Comparison of ENCODE assay signal across 1 cellular context in the genomic region with DNA sequence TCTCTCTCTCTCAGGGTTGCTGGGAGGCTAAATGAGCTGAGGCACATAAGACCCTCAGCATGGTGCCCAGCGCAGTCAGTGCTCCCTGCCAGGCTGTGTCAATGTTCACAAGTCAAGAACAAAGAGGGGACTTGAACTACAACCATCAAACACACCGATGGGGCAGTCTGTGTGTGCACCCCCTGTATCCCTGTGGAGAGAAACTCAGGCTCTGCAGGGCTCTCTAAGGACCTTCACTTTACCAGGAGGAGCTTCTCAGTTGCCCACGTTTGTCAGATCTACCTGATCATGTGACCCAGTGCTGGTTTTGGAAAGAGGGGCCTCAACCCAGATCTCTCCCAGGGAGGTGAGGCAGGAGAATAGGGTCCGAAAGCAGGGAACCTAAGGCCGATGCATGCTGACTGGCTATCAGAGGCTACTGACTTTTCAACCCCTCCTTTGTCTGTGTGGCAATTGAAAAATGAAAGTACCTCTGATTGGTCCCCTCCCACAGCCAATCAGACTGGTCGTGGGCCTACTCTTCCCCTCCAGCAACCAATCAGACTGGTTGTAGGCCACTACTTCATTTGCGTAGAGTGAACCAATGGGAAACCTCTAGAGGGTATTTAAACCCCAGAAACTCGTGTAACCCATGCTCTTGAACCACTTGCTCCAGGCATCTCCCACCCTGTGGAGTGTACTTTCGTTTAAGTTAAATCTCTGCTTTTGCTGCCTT.
TF ChIP-seq lines count a peak whose summit lies in the region.

No MANE protein-coding gene starts in this region.

TF ChIP-seq in HepG2, 621 proteins besides CTCF, POLR2A, EP300 and RAD21 (continued from another document and continues in another):
- no peak for TF ChIP-seq ZNF251 (CRISPR knock-in tag; IDR thresholded peaks at IDR 0.05)
- TF ChIP-seq, protein P1, sequence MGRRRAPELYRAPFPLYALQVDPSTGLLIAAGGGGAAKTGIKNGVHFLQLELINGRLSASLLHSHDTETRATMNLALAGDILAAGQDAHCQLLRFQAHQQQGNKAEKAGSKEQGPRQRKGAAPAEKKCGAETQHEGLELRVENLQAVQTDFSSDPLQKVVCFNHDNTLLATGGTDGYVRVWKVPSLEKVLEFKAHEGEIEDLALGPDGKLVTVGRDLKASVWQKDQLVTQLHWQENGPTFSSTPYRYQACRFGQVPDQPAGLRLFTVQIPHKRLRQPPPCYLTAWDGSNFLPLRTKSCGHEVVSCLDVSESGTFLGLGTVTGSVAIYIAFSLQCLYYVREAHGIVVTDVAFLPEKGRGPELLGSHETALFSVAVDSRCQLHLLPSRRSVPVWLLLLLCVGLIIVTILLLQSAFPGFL (CRISPR knock-in tag; IDR thresholded peaks at IDR 0.05), result no peak
- TF ChIP-seq SIN3A (IDR thresholded peaks at IDR 0.05; ENCODE audit: borderline replicate concordance, low read depth, low read length), result 0 out of 2 replicates have a peak, but pooled peaks have one; percentile 30
- 0 out of 2 replicates have a peak, but pooled peaks have one; percentile 12 for TF ChIP-seq KAT8 (CRISPR knock-in tag; IDR thresholded peaks at IDR 0.05)
- peak; percentile 67; the same call in 1 of the 2 replicates for TF ChIP-seq DR1 (CRISPR knock-in tag; IDR thresholded peaks at IDR 0.05)
- no peak for TF ChIP-seq TARDBP (CRISPR knock-in tag; IDR thresholded peaks at IDR 0.05)
- peak; percentile 44; the same call in 1 of the 2 replicates for TF ChIP-seq PHF8 (CRISPR knock-in tag; IDR thresholded peaks at IDR 0.05)
- TF ChIP-seq SAP130 (CRISPR knock-in tag; IDR thresholded peaks at IDR 0.05; ENCODE audit: low read depth), result peak; percentile 45; the same call in 1 of the 2 replicates
- no peak for TF ChIP-seq FIP1L1 (IDR thresholded peaks at IDR 0.05; ENCODE audit: borderline replicate concordance, insufficient read depth, low read depth, low read length)
- TF ChIP-seq RFXANK (CRISPR knock-in tag; IDR thresholded peaks at IDR 0.05), result no peak
- TF ChIP-seq ZNF607 (CRISPR knock-in tag; IDR thresholded peaks at IDR 0.05; ENCODE audit: borderline replicate concordance), result 0 out of 2 replicates have a peak, but pooled peaks have one; percentile 48
- peak; percentile 63; the same call in 1 of the 2 replicates for TF ChIP-seq TAF1 (CRISPR knock-in tag; IDR thresholded peaks at IDR 0.05)
- no peak for TF ChIP-seq FOXK1 (CRISPR knock-in tag; IDR thresholded peaks at IDR 0.05; ENCODE audit: borderline replicate concordance, low read depth)
- 0 out of 2 replicates have a peak, but pooled peaks have one; percentile 27 for TF ChIP-seq CEBPB (IDR thresholded peaks at IDR 0.05; ENCODE audit: borderline replicate concordance, low read depth, low read length)
- TF ChIP-seq GMEB2 (CRISPR knock-in tag; IDR thresholded peaks at IDR 0.05; ENCODE audit: low read depth), result no peak
- TF ChIP-seq TCF12 (IDR thresholded peaks at IDR 0.05), result no peak
- no peak for TF ChIP-seq TCF12 (CRISPR knock-in tag; IDR thresholded peaks at IDR 0.05)
- peak; percentile 55 for TF ChIP-seq RFX5 (IDR thresholded peaks at IDR 0.05; ENCODE audit: low read depth, low read length)
- peak; percentile 81; the same call in 1 of the 3 replicates for TF ChIP-seq MXI1 (IDR thresholded peaks at IDR 0.05; ENCODE audit: borderline replicate concordance, low read depth, low read length)
- no peak for TF ChIP-seq ZSCAN22 (CRISPR knock-in tag; IDR thresholded peaks at IDR 0.05)
- TF ChIP-seq, protein P2, sequence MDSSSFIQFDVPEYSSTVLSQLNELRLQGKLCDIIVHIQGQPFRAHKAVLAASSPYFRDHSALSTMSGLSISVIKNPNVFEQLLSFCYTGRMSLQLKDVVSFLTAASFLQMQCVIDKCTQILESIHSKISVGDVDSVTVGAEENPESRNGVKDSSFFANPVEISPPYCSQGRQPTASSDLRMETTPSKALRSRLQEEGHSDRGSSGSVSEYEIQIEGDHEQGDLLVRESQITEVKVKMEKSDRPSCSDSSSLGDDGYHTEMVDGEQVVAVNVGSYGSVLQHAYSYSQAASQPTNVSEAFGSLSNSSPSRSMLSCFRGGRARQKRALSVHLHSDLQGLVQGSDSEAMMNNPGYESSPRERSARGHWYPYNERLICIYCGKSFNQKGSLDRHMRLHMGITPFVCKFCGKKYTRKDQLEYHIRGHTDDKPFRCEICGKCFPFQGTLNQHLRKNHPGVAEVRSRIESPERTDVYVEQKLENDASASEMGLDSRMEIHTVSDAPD (CRISPR knock-in tag; IDR thresholded peaks at IDR 0.05), result no peak
- TF ChIP-seq ZNF790 (CRISPR knock-in tag; IDR thresholded peaks at IDR 0.05; ENCODE audit: borderline replicate concordance), result no peak
- no peak for TF ChIP-seq ZNF143 (CRISPR knock-in tag; IDR thresholded peaks at IDR 0.05)
- TF ChIP-seq, protein P3, sequence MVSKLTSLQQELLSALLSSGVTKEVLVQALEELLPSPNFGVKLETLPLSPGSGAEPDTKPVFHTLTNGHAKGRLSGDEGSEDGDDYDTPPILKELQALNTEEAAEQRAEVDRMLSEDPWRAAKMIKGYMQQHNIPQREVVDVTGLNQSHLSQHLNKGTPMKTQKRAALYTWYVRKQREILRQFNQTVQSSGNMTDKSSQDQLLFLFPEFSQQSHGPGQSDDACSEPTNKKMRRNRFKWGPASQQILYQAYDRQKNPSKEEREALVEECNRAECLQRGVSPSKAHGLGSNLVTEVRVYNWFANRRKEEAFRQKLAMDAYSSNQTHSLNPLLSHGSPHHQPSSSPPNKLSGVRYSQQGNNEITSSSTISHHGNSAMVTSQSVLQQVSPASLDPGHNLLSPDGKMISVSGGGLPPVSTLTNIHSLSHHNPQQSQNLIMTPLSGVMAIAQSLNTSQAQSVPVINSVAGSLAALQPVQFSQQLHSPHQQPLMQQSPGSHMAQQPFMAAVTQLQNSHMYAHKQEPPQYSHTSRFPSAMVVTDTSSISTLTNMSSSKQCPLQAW (CRISPR knock-in tag; IDR thresholded peaks at IDR 0.05), result peak; percentile 56; the same call in 1 of the 2 replicates
- peak; percentile 90 for TF ChIP-seq POLR2AphosphoS5 (IDR thresholded peaks at IDR 0.05; ENCODE audit: low read depth, low read length)
- no peak for TF ChIP-seq KLF13 (CRISPR knock-in tag; IDR thresholded peaks at IDR 0.05)
- TF ChIP-seq, protein P4, sequence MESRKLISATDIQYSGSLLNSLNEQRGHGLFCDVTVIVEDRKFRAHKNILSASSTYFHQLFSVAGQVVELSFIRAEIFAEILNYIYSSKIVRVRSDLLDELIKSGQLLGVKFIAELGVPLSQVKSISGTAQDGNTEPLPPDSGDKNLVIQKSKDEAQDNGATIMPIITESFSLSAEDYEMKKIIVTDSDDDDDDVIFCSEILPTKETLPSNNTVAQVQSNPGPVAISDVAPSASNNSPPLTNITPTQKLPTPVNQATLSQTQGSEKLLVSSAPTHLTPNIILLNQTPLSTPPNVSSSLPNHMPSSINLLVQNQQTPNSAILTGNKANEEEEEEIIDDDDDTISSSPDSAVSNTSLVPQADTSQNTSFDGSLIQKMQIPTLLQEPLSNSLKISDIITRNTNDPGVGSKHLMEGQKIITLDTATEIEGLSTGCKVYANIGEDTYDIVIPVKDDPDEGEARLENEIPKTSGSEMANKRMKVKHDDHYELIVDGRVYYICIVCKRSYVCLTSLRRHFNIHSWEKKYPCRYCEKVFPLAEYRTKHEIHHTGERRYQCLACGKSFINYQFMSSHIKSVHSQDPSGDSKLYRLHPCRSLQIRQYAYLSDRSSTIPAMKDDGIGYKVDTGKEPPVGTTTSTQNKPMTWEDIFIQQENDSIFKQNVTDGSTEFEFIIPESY (CRISPR knock-in tag; IDR thresholded peaks at IDR 0.05), result no peak
- TF ChIP-seq PAF1 (CRISPR knock-in tag; IDR thresholded peaks at IDR 0.05), result no peak
- TF ChIP-seq ZNF615 (CRISPR knock-in tag; IDR thresholded peaks at IDR 0.05; ENCODE audit: borderline replicate concordance), result no peak
- TF ChIP-seq RFXAP (CRISPR knock-in tag; IDR thresholded peaks at IDR 0.05; ENCODE audit: borderline replicate concordance), result peak; percentile 61; the same call in 1 of the 2 replicates
- TF ChIP-seq HDAC2 (CRISPR knock-in tag; IDR thresholded peaks at IDR 0.05), result no peak
- TF ChIP-seq POLR2G (IDR thresholded peaks at IDR 0.05; ENCODE audit: low read depth, low read length), result peak; percentile 73
- 0 out of 2 replicates have a peak, but pooled peaks have one; percentile 17 for TF ChIP-seq TFDP2 (CRISPR knock-in tag; IDR thresholded peaks at IDR 0.05)
- peak; percentile 67 for TF ChIP-seq RBFOX2 (IDR thresholded peaks at IDR 0.05; ENCODE audit: low read depth, low read length)
- TF ChIP-seq SALL1 (CRISPR knock-in tag; IDR thresholded peaks at IDR 0.05), result peak; percentile 32; the same call in 1 of the 2 replicates
- peak; percentile 53; the same call in 1 of the 2 replicates for TF ChIP-seq EHMT2 (IDR thresholded peaks at IDR 0.05; ENCODE audit: borderline replicate concordance, low read depth, low read length)
- TF ChIP-seq, protein P5, sequence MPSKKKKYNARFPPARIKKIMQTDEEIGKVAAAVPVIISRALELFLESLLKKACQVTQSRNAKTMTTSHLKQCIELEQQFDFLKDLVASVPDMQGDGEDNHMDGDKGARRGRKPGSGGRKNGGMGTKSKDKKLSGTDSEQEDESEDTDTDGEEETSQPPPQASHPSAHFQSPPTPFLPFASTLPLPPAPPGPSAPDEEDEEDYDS (CRISPR knock-in tag; IDR thresholded peaks at IDR 0.05), result peak; percentile 95
- 0 out of 2 replicates have a peak, but pooled peaks have one; percentile 35 for TF ChIP-seq GFI1 (CRISPR knock-in tag; IDR thresholded peaks at IDR 0.05; ENCODE audit: borderline replicate concordance)
- TF ChIP-seq, protein P6, sequence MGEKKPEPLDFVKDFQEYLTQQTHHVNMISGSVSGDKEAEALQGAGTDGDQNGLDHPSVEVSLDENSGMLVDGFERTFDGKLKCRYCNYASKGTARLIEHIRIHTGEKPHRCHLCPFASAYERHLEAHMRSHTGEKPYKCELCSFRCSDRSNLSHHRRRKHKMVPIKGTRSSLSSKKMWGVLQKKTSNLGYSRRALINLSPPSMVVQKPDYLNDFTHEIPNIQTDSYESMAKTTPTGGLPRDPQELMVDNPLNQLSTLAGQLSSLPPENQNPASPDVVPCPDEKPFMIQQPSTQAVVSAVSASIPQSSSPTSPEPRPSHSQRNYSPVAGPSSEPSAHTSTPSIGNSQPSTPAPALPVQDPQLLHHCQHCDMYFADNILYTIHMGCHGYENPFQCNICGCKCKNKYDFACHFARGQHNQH (CRISPR knock-in tag; IDR thresholded peaks at IDR 0.05), result no peak
- no peak for TF ChIP-seq PAXIP1 (CRISPR knock-in tag; conservative IDR thresholded peaks at IDR 0.05)
- TF ChIP-seq SOX13 (IDR thresholded peaks at IDR 0.05), result no peak
- TF ChIP-seq SOX13 (CRISPR knock-in tag; conservative IDR thresholded peaks at IDR 0.05 in 1 of 2, IDR thresholded peaks at IDR 0.05 in 1 of 2), result 0 out of 4 replicates have a peak, but pooled peaks of 1 of the 2 experiments have one; percentile 11
- TF ChIP-seq SP2 (CRISPR knock-in tag; IDR thresholded peaks at IDR 0.05), result peak; percentile 58
- no peak for TF ChIP-seq MAZ (IDR thresholded peaks at IDR 0.05; ENCODE audit: borderline replicate concordance, low read depth, low read length)
- no peak for TF ChIP-seq MAZ (CRISPR knock-in tag; IDR thresholded peaks at IDR 0.05; ENCODE audit: low read depth)
- TF ChIP-seq ATF1 (CRISPR knock-in tag; IDR thresholded peaks at IDR 0.05), result peak; percentile 56
- TF ChIP-seq MXD4 (CRISPR knock-in tag; IDR thresholded peaks at IDR 0.05), result peak; percentile 63; the same call in 1 of the 2 replicates
- TF ChIP-seq SPEN (CRISPR knock-in tag; IDR thresholded peaks at IDR 0.05; ENCODE audit: low read depth), result 0 out of 2 replicates have a peak, but pooled peaks have one; percentile 26
- TF ChIP-seq NFYC (CRISPR knock-in tag; IDR thresholded peaks at IDR 0.05), result peak; percentile 85
- TF ChIP-seq YY1 (IDR thresholded peaks at IDR 0.05; ENCODE audit: insufficient read depth, insufficient replicate concordance, low read depth, low read length), result no peak
- no peak for TF ChIP-seq CEBPG (CRISPR knock-in tag; IDR thresholded peaks at IDR 0.05)
